ENCODE assay signal across 1 cellular context in genomic region chr7:157895520-157896375, GRCh38.
TF ChIP-seq lines count a peak whose summit lies in the region.

No MANE protein-coding gene starts in this region.

TF ChIP-seq in GM23338, 12 proteins besides CTCF, POLR2A, EP300 and RAD21 (continued from another document):
- TF ChIP-seq ZNF462 (CRISPR knock-in tag; IDR thresholded peaks at IDR 0.05) (no peak), EZH2 (IDR thresholded peaks at IDR 0.05; ENCODE audit: low read depth, unreplicated experiment) (no peak), REST (IDR thresholded peaks at IDR 0.05; ENCODE audit: unreplicated experiment) (no peak), POLR2AphosphoS5 (IDR thresholded peaks at IDR 0.05; ENCODE audit: low read depth) (no peak), JUNB (IDR thresholded peaks at IDR 0.05; ENCODE audit: unreplicated experiment) (no peak)
